In the genomic region with DNA sequence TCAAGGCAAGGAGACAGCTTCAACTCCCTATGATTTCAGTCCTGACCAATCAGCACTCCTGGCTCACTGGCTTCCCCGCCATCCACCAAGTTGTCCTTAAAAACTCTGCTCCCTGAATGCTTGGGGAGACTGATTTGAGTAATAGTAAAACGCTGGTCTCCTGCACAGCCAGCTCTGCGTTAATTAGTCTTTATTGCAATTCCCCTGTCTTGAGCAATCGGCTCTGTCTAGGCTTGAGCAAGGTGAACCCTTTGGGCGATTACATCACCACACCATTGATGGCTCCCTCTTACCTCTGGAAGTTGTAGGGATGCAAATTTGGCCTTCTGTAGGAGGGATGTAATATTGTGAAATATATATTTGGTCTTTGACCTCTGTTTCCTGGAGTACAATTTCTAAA, we compare ENCODE assay signal across 16 cellular contexts. TPM values are rescaled to one million over a fixed set of nuclear protein-coding genes. Genes with fewer than 3 reads are reported as not detected.
DNase-seq lines count a peak whose midpoint lies in the region; ATAC-seq and TF ChIP-seq lines count a peak whose summit lies in the region.
"Had no signal": no experiment of that assay in that cellular context is flagged by ENCODE, and none has a peak within 500 bp of the region (broad histone marks: within the 10 kb centered on the region; RNA-seq: fewer than 3 reads in every experiment).

No MANE protein-coding gene starts in this region.

- peaks cover 77% of the 10 kb centered on the region for H3K4me1 ChIP-seq in OCI-LY1 (ENCODE audit: insufficient read depth, low read length, severe bottlenecking)
- H3K4me1 ChIP-seq in thymus (ENCODE audit: control insufficient read depth, insufficient read depth, low read length) = peaks cover 36% of the 10 kb centered on the region
- peaks cover 6 to 28% (median 21%) of the 10 kb centered on the region in 4 donors for H3K4me1 ChIP-seq in upper lobe of left lung

- no peaks in the 10 kb centered on the region; the same call in 1 of the 2 replicates for H3F3A ChIP-seq in OCI-LY1 (ENCODE audit: insufficient read depth, low read length)

- no peak for TF ChIP-seq POLR2A in upper lobe of left lung (IDR thresholded peaks at IDR 0.05)

- no peak for TF ChIP-seq CTCF in OCI-LY1 (IDR thresholded peaks at IDR 0.05; ENCODE audit: low read length)
- TF ChIP-seq CTCF in upper lobe of left lung (IDR thresholded peaks at IDR 0.05) = no peak
- no peak for TF ChIP-seq CTCF in GM13976 (IDR thresholded peaks at IDR 0.05; ENCODE audit: borderline replicate concordance, control extremely low read depth, extremely low read depth, insufficient read depth, missing control alignments)

- no peaks in the 10 kb centered on the region for H3K9me2 ChIP-seq in OCI-LY1 (ENCODE audit: low read depth, low read length)

- H3K36me3 ChIP-seq in OCI-LY1 (ENCODE audit: insufficient read depth, low read length) (peaks cover 34% of the 10 kb centered on the region), thymus (ENCODE audit: control insufficient read depth, insufficient read depth) (peaks cover 4% of the 10 kb centered on the region), upper lobe of left lung (no peaks in the 10 kb centered on the region)
- H3K36me3 ChIP-seq: adrenal gland had no signal

- H3K9ac ChIP-seq in OCI-LY1 (ENCODE audit: low read length) = peak overlapping the region; percentile 46; the same call in 1 of the 2 replicates

- H3K27me3 Mint-ChIP-seq in activated naive CD8-positive, alpha-beta T cell = no peaks in the 10 kb centered on the region
- H3K27me3 Mint-ChIP-seq in activated naive CD8-positive, alpha-beta T cell treated with anti-CD3 and anti-CD28 coated beads for 36 hours = no peaks in the 10 kb centered on the region

- peak overlapping the region; percentile 88 for H3K4me2 ChIP-seq in OCI-LY1 (ENCODE audit: low read length)
- H3K4me2 ChIP-seq: smooth muscle cell had no signal

- no peaks in the 10 kb centered on the region for H3K9me3 Mint-ChIP-seq in activated naive CD8-positive, alpha-beta T cell (ENCODE audit: low read depth)
- no peaks in the 10 kb centered on the region for H3K9me3 Mint-ChIP-seq in activated naive CD8-positive, alpha-beta T cell treated with anti-CD3 and anti-CD28 coated beads for 36 hours
- H3K9me3 Mint-ChIP-seq: dendritic cell treated with granulocyte-macrophage colony-stimulating factor and Interleukin-4, amounts not matched to agents 40 ng/mL and 50 ng/mL, for 4 days had no signal

- 84% methylated on average over 5 of the region's 5 CpGs for WGBS in thymus
- 51 to 76% methylated on average over 5 of the region's 5 CpGs for WGBS in upper lobe of left lung, 2 donors

- TF ChIP-seq EP300 in upper lobe of left lung (IDR thresholded peaks at IDR 0.05) = no peak

- peak overlapping the region; percentile 98 for H3K27ac ChIP-seq in OCI-LY1 (ENCODE audit: low read depth, low read length, poor library complexity, severe bottlenecking)
- peak overlapping the region; percentile 19 for H3K27ac ChIP-seq in epithelial cell of prostate
- peak overlapping the region; percentile 46 for H3K27ac ChIP-seq in thymus (ENCODE audit: low read depth)
- H3K27ac ChIP-seq in upper lobe of left lung = peak overlapping the region in 1 of 4 donors; percentile 78
- H3K27ac ChIP-seq: SK-N-MC had no signal

- H3K9me3 ChIP-seq in OCI-LY1 (ENCODE audit: low read length) (no peaks in the 10 kb centered on the region), thymus (ENCODE audit: control insufficient read depth) (no peaks in the 10 kb centered on the region), upper lobe of left lung (no peaks in the 10 kb centered on the region)
- H3K9me3 ChIP-seq: adrenal gland had no signal

- DNase-seq in activated naive CD8-positive, alpha-beta T cell treated with anti-CD3 and anti-CD28 coated beads for 36 hours = no peak
- DNase-seq in epithelial cell of prostate (ENCODE audit: low read depth, low spot score) (no peak), SHP77 (lab: John Stamatoyannopoulos, UW) (no peak), upper lobe of left lung (no peak), GM13976 (ENCODE audit: low spot score) (no peak)
- DNase-seq: activated CD4-positive, alpha-beta T cell treated with anti-CD3 and anti-CD28 coated beads, Interleukin-2, amount 50 U/mL, for 48 hours; adrenal gland; foreskin melanocyte; left colon; NCI-H1048 had no signal

- H3K4me3 ChIP-seq in OCI-LY1 (ENCODE audit: low read depth, low read length, poor library complexity, severe bottlenecking) (peak overlapping the region; percentile 90), thymus (ENCODE audit: low read length) (peak overlapping the region; percentile 72), upper lobe of left lung (no peak overlapping the region)
- H3K4me3 ChIP-seq: adrenal gland, SK-N-MC, smooth muscle cell had no signal

- in situ Hi-C loops in GM13976 (cut with MboI; ENCODE audit: low sequenced_read_pairs, unreplicated experiment) = no loop called here

- H3K27ac Mint-ChIP-seq in activated naive CD8-positive, alpha-beta T cell = peak overlapping the region; percentile 34
- H3K27ac Mint-ChIP-seq in activated naive CD8-positive, alpha-beta T cell treated with anti-CD3 and anti-CD28 coated beads for 36 hours = no peak overlapping the region

- peaks cover 45% of the 10 kb centered on the region for H3K4me1 Mint-ChIP-seq in activated naive CD8-positive, alpha-beta T cell (ENCODE audit: low read depth)
- peaks cover 47% of the 10 kb centered on the region for H3K4me1 Mint-ChIP-seq in activated naive CD8-positive, alpha-beta T cell treated with anti-CD3 and anti-CD28 coated beads for 36 hours

- no peaks in the 10 kb centered on the region for H3K79me2 ChIP-seq in OCI-LY1 (ENCODE audit: insufficient read depth, low read length)

- H3K4me3 Mint-ChIP-seq in activated naive CD8-positive, alpha-beta T cell = no peak overlapping the region
- no peak overlapping the region for H3K4me3 Mint-ChIP-seq in activated naive CD8-positive, alpha-beta T cell treated with anti-CD3 and anti-CD28 coated beads for 36 hours

- ATAC-seq in upper lobe of left lung (ENCODE audit: low FRiP score in 2 of 2) = no peak

- H3K36me3 Mint-ChIP-seq in activated naive CD8-positive, alpha-beta T cell = no peaks in the 10 kb centered on the region
- peaks cover 8% of the 10 kb centered on the region for H3K36me3 Mint-ChIP-seq in activated naive CD8-positive, alpha-beta T cell treated with anti-CD3 and anti-CD28 coated beads for 36 hours

- H2AFZ ChIP-seq in OCI-LY1 (ENCODE audit: low read length) = no peak overlapping the region

- H3K27me3 ChIP-seq in OCI-LY1 (ENCODE audit: insufficient read depth, low read length) (no peaks in the 10 kb centered on the region), thymus (ENCODE audit: control insufficient read depth, insufficient read depth) (no peaks in the 10 kb centered on the region), upper lobe of left lung (no peaks in the 10 kb centered on the region)
- H3K27me3 ChIP-seq: adrenal gland had no signal

- H4K20me1 ChIP-seq in OCI-LY1 (ENCODE audit: insufficient read depth, low read length) = no peaks in the 10 kb centered on the region

RNA-seq across cellular contexts. Expression of a gene that starts 2.9 kb away (rescaled TPM):
- not detected for total RNA-seq in activated naive CD8-positive, alpha-beta T cell treated with anti-CD3 and anti-CD28 coated beads for 36 hours
- polyA plus RNA-seq in thymus = 5.4 TPM
- total RNA-seq in upper lobe of left lung = 10 to 100 TPM in 1 of 6 donors, 1 to 10 TPM in 4, not detected in 1; 1.1 to 20.1 (median 1.8) TPM
- total RNA-seq: smooth muscle cell had no signal
- polyA plus RNA-seq: adrenal gland had no signal

RNA-seq across cellular contexts. Expression of a gene that starts 3.7 kb away (rescaled TPM):
- 10 to 100 TPM; 10.4 to 10.6 TPM for total RNA-seq in activated naive CD8-positive, alpha-beta T cell treated with anti-CD3 and anti-CD28 coated beads for 36 hours
- polyA plus RNA-seq in thymus = 380 TPM
- total RNA-seq in upper lobe of left lung = 10 to 100 TPM in 4 of 6 donors, 1 to 10 TPM in 2; 1.5 to 30.7 (median 15.5) TPM
- total RNA-seq: smooth muscle cell had no signal

RNA-seq across cellular contexts. Expression of a gene that starts 8.9 kb away (rescaled TPM):
- 1 to 10 TPM; 5.5 to 6.2 TPM for total RNA-seq in activated naive CD8-positive, alpha-beta T cell treated with anti-CD3 and anti-CD28 coated beads for 36 hours
- 1.0 TPM for polyA plus RNA-seq in thymus
- 1 to 10 TPM in 2 of 6 donors, under 1 TPM in 4; 0.33 to 2.1 (median 0.95) TPM for total RNA-seq in upper lobe of left lung

RNA-seq across cellular contexts. Expression of a gene that starts 17.9 kb away (rescaled TPM):
- total RNA-seq in activated naive CD8-positive, alpha-beta T cell treated with anti-CD3 and anti-CD28 coated beads for 36 hours = 1 to 10 TPM; 2.2 to 4.0 TPM
- 6.6 TPM for polyA plus RNA-seq in thymus
- 1 to 10 TPM in 5 of 6 donors, not detected in 1; 2.9 to 6.3 (median 4.8) TPM for total RNA-seq in upper lobe of left lung

RNA-seq across cellular contexts. Expression of a gene that starts 44.4 kb away (rescaled TPM):
- 10 to 100 TPM; 91.7 to 94.0 TPM for total RNA-seq in activated naive CD8-positive, alpha-beta T cell treated with anti-CD3 and anti-CD28 coated beads for 36 hours
- 155 TPM for polyA plus RNA-seq in thymus
- 100 to 1,000 TPM in 1 of 6 donors, 10 to 100 TPM in 5; 36.7 to 103 (median 67.8) TPM for total RNA-seq in upper lobe of left lung

Comparison
In these comparisons a context has a peak if more than half of its experiments do, and no peak if none do; other contexts are left out.
1. H3K4me3 ChIP-seq: peak in OCI-LY1 (single experiment) and thymus (single experiment); none in upper lobe of left lung (0 of 4).